Comparison of ENCODE assay signal across 8 cellular contexts in genomic region chr10:27742926-27743735, GRCh38. TPM values are rescaled to one million over a fixed set of nuclear protein-coding genes. Genes with fewer than 3 reads are reported as not detected.
A peak's percentile ranks its signal among the peaks of the same experiment; 100 is the strongest.
DNase-seq lines count a peak whose midpoint lies in the region; ATAC-seq and TF ChIP-seq lines count a peak whose summit lies in the region.

No MANE protein-coding gene starts in this region.

- H3K4me3 ChIP-seq in GM23338 (peak overlapping the region; percentile 88), mononuclear cell (ENCODE audit: low read length) (peak overlapping the region; percentile 52), thoracic aorta (peak overlapping the region; percentile 95)
- peak overlapping the region; percentile 80 for H3K4me3 ChIP-seq in effector memory CD4-positive, alpha-beta T cell (ENCODE audit: insufficient read depth, low read depth, low read length, poor library complexity, severe bottlenecking)

- CTCF ChIA-PET in WTC11 (lab: Charles Lee): interaction anchor here (0.5 to 3.7 kb wide), 8 partner anchors 41 to 638 kb away, joined by 3 to 19 read pairs (median 4); partner anchors contain the start of gene MPP7

- H3K27me3 Mint-ChIP-seq in GM23338 (ENCODE audit: insufficient read depth, low read depth, poor library complexity) (peaks cover 66% of the 10 kb centered on the region), WTC11 (ENCODE audit: low read depth) (peaks cover 78% of the 10 kb centered on the region)

- H3K27ac Mint-ChIP-seq in GM23338 (no peak overlapping the region), WTC11 (no peak overlapping the region)

- no peaks in the 10 kb centered on the region for H4K20me1 ChIP-seq in GM23338 (replicated peaks; ENCODE audit: insufficient read depth)

- H3K9me3 ChIP-seq in effector memory CD4-positive, alpha-beta T cell (ENCODE audit: control insufficient read depth, low read length): no peaks in the 10 kb centered on the region
- H3K9me3 ChIP-seq in mononuclear cell (ENCODE audit: low read depth, low read length) (no peaks in the 10 kb centered on the region), thoracic aorta (no peaks in the 10 kb centered on the region)

- no peaks in the 10 kb centered on the region for H3K9me2 ChIP-seq in GM23338 (ENCODE audit: insufficient read depth)

- H3K27ac ChIP-seq in GM23338 (ENCODE audit: low read depth) (no peak overlapping the region), thoracic aorta (peak overlapping the region; percentile 95 to 99)
- H3K27ac ChIP-seq in effector memory CD4-positive, alpha-beta T cell (ENCODE audit: insufficient read depth, low read length, poor library complexity, severe bottlenecking): no peak overlapping the region

- H3K9me3 Mint-ChIP-seq in GM23338: peaks cover 6% of the 10 kb centered on the region
- no peaks in the 10 kb centered on the region for H3K9me3 Mint-ChIP-seq in WTC11

- peaks cover 30% of the 10 kb centered on the region for H3K4me1 Mint-ChIP-seq in GM23338
- H3K4me1 Mint-ChIP-seq in WTC11: peaks cover 28% of the 10 kb centered on the region

- H3K4me3 Mint-ChIP-seq in GM23338: peak overlapping the region; percentile 92
- peak overlapping the region; percentile 92 for H3K4me3 Mint-ChIP-seq in WTC11

- H3K36me3 Mint-ChIP-seq in GM23338 (ENCODE audit: low read depth): peaks cover 4% of the 10 kb centered on the region; the same call in 1 of the 3 replicates
- H3K36me3 Mint-ChIP-seq in WTC11: no peaks in the 10 kb centered on the region

- ATAC-seq in GM23338 (peak; percentile 18), WTC11 (peak; percentile 6), thoracic aorta (ENCODE audit: insufficient number of reproducible peaks, low FRiP score, low read depth) (no peak), GM18907 (IDR thresholded peaks at IDR 0.05; ENCODE audit: unreplicated experiment) (no peak), GM18858 (IDR thresholded peaks at IDR 0.05; ENCODE audit: unreplicated experiment) (no peak)

- peak overlapping the region; percentile 96 for H3K4me2 ChIP-seq in GM23338

- DNase-seq in GM23338 (ENCODE audit: low spot score): peak; percentile 70
- peak; percentile 53 for DNase-seq in WTC11 (ENCODE audit: low spot score)
- DNase-seq in effector memory CD4-positive, alpha-beta T cell: no peak
- DNase-seq in thoracic aorta (ENCODE audit: low spot score): no peak
- DNase-seq in cerebellum (ENCODE audit: low spot score): no peak

- H3K79me2 ChIP-seq in GM23338 (replicated peaks; ENCODE audit: insufficient read depth): no peaks in the 10 kb centered on the region

- H3K36me3 ChIP-seq in GM23338 (ENCODE audit: insufficient read depth) (no peaks in the 10 kb centered on the region), thoracic aorta (no peaks in the 10 kb centered on the region)
- H3K36me3 ChIP-seq in effector memory CD4-positive, alpha-beta T cell (ENCODE audit: control insufficient read depth, insufficient read depth, low read length): no peaks in the 10 kb centered on the region

- peaks cover 26% of the 10 kb centered on the region; the same call in 1 of the 2 replicates for H3K4me1 ChIP-seq in GM23338 (ENCODE audit: insufficient read depth)
- H3K4me1 ChIP-seq in effector memory CD4-positive, alpha-beta T cell (ENCODE audit: control insufficient read depth, insufficient read depth, low read length, poor library complexity, severe bottlenecking): peaks cover 57% of the 10 kb centered on the region
- peaks cover 60% of the 10 kb centered on the region for H3K4me1 ChIP-seq in mononuclear cell (ENCODE audit: insufficient read depth, low read length)
- H3K4me1 ChIP-seq in thoracic aorta (ENCODE audit: control insufficient read depth in 1 of 2, low read depth in 2 of 2): peaks cover 2 to 37% of the 10 kb centered on the region in 2 donors

- TF ChIP-seq CTCF in GM23338 (conservative IDR thresholded peaks at IDR 0.05; ENCODE audit: low read depth in 2 of 2) (no peak), WTC11 (IDR thresholded peaks at IDR 0.05) (no peak), thoracic aorta (IDR thresholded peaks at IDR 0.05) (no peak)

- peaks cover 89% of the 10 kb centered on the region for H3K27me3 ChIP-seq in GM23338 (ENCODE audit: insufficient read depth)
- peaks cover 65% of the 10 kb centered on the region for H3K27me3 ChIP-seq in effector memory CD4-positive, alpha-beta T cell (replicated peaks; ENCODE audit: control insufficient read depth, insufficient read depth, low read length, poor library complexity, severe bottlenecking)
- H3K27me3 ChIP-seq in mononuclear cell (ENCODE audit: insufficient read depth, low read length): peaks cover 90% of the 10 kb centered on the region
- no peaks in the 10 kb centered on the region for H3K27me3 ChIP-seq in thoracic aorta (replicated peaks; ENCODE audit: insufficient read depth)

- POLR2A ChIA-PET in WTC11 (lab: Charles Lee): no interaction called here

- peak overlapping the region; percentile 93 for H2AFZ ChIP-seq in GM23338

- 0 out of 2 replicates have a peak, but pooled peaks cover 13% of the 10 kb centered on the region for H3F3A ChIP-seq in GM23338 (replicated peaks; ENCODE audit: low read depth)

TF ChIP-seq in GM23338, 12 proteins besides CTCF, POLR2A, EP300 and RAD21:
- no peak for TF ChIP-seq NANOG (IDR thresholded peaks at IDR 0.05; ENCODE audit: borderline replicate concordance)
- TF ChIP-seq EZH2 (IDR thresholded peaks at IDR 0.05; ENCODE audit: low read depth, unreplicated experiment): peak; percentile 60

TF ChIP-seq in WTC11, 78 proteins besides CTCF, POLR2A, EP300 and RAD21:
- TF ChIP-seq FOXP1 (CRISPR knock-in tag; IDR thresholded peaks at IDR 0.05; ENCODE audit: borderline replicate concordance) (peak; percentile 27; the same call in 1 of the 2 replicates), ZNF532 (CRISPR knock-in tag; IDR thresholded peaks at IDR 0.05; ENCODE audit: borderline replicate concordance) (no peak), MAX (CRISPR knock-in tag; IDR thresholded peaks at IDR 0.05) (peak; percentile 30; the same call in 1 of the 2 replicates), HMGXB4 (CRISPR knock-in tag; IDR thresholded peaks at IDR 0.05) (peak; percentile 22; the same call in 1 of the 2 replicates)

RNA-seq across cellular contexts. Expression of gene MKX, which starts 2.5 kb away (rescaled TPM):
- 0.97 and 1.6 TPM in 2 replicates for total RNA-seq in GM23338 (2014; rRNA removed; shearing (Covaris generic))
- 0.47 and 0.66 TPM in 2 replicates for polyA plus RNA-seq in GM23338 (2016; fragmentation: Nextera tagmentation; extraction: Ambion mirVana)
- total RNA-seq in WTC11 (2021) (0.87 to 1.8 TPM (median 1.2 TPM) in 3 replicates), mononuclear cell (not detected), thoracic aorta (1 to 10 TPM; 2.7 to 8.4 TPM), cerebellum (1.8 TPM)

Comparison
In these comparisons a context has a peak if more than half of its experiments do, and no peak if none do; other contexts are left out.
1. ATAC-seq: peak in GM23338 (single experiment) and WTC11 (single experiment); none in thoracic aorta (single experiment), GM18907 (single experiment) and GM18858 (single experiment).
2. DNase-seq: peak in GM23338 (single experiment) and WTC11 (single experiment); none in effector memory CD4-positive, alpha-beta T cell (0 of 3), thoracic aorta (single experiment) and cerebellum (single experiment).
3. H3K27ac ChIP-seq: peak in thoracic aorta (2 of 2); none in GM23338 (single experiment) and effector memory CD4-positive, alpha-beta T cell (single experiment).
4. Peak in every context shown above with its lines, with median percentiles within 50 percentile points of each other: H3K4me3 ChIP-seq.